In the genomic region with DNA sequence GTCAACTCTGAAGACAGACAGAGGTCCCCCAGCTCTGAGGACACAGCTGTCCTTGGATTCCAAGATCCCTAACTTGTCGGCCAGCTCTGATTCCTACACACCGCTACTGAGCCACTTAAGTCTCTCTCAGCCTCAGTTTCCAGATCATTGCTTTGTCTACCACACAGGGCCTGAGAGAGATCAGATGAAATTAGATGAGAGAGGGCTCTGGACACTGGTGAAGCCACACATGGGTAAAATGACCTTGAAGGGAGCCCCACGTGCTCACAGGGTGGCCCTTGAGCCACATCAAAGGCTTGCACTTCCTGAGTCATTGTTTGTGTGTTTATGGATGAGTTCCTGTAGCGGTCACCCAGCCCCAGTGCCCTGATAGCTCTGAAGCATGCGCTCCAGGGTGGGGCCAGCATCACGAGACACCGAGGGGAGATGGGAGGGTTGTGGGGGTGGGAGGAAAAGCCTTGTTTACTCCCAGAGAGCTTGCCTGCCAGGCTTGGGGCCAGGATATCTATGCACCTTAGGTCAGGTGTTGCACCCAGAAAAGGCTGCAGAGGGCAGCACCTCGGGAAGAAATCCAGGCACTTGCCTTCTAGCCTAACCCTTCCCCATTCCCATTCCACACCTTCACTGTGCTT, we compare ENCODE assay signal across 2 cellular contexts.
TF ChIP-seq lines count a peak whose summit lies in the region.

No MANE protein-coding gene starts in this region.

TF ChIP-seq in K562, 482 proteins besides CTCF, POLR2A, EP300 and RAD21 (continued from another document and continues in another):
- TF ChIP-seq LEF1 (IDR thresholded peaks at IDR 0.05) (peak; percentile 100), CBFB (CRISPR knock-in tag; IDR thresholded peaks at IDR 0.05) (no peak), ZBTB11 (CRISPR knock-in tag; IDR thresholded peaks at IDR 0.05) (peak in 1 of 3 experiments; percentile 53; a peak in 1 of 6 replicates), ZNF24 (IDR thresholded peaks at IDR 0.05) (no peak), PCBP2 (IDR thresholded peaks at IDR 0.05; ENCODE audit: low read depth, low read length, poor library complexity, severe bottlenecking) (no peak), EP400 (IDR thresholded peaks at IDR 0.05) (peak; percentile 25; the same call in 1 of the 2 replicates), PCBP1 (IDR thresholded peaks at IDR 0.05; ENCODE audit: low read depth, low read length, poor library complexity, severe bottlenecking) (no peak), RBM14 (IDR thresholded peaks at IDR 0.05; ENCODE audit: borderline replicate concordance, insufficient read depth, low read depth, low read length) (no peak), RBM25 (IDR thresholded peaks at IDR 0.05; ENCODE audit: low read depth, low read length, severe bottlenecking) (no peak), ZNF408 (CRISPR knock-in tag; IDR thresholded peaks at IDR 0.05; ENCODE audit: low read depth) (no peak), NR1H2 (CRISPR knock-in tag; IDR thresholded peaks at IDR 0.05) (no peak), ADNP (tag; IDR thresholded peaks at IDR 0.05) (no peak), BCL6 (CRISPR knock-in tag; IDR thresholded peaks at IDR 0.05) (no peak), ZEB2 (IDR thresholded peaks at IDR 0.05) (0 out of 2 replicates have a peak, but pooled peaks have one; percentile 27), NONO (IDR thresholded peaks at IDR 0.05; ENCODE audit: low read depth in 2 of 2, low read length in 1 of 2) (no peak), PML (IDR thresholded peaks at IDR 0.05; ENCODE audit: low read length) (no peak), MCM5 (IDR thresholded peaks at IDR 0.05; ENCODE audit: low read depth) (no peak), RAD51 (IDR thresholded peaks at IDR 0.05; ENCODE audit: borderline replicate concordance, low read depth) (peak; percentile 25; the same call in 1 of the 2 replicates), ZNF134 (CRISPR knock-in tag; conservative IDR thresholded peaks at IDR 0.05) (no peak), BACH1 (tag; IDR thresholded peaks at IDR 0.05) (no peak; the same call in 1 of the 2 replicates), DNMT1 (IDR thresholded peaks at IDR 0.05) (no peak), ATF1 (CRISPR knock-in tag; IDR thresholded peaks at IDR 0.05) (no peak), ATF1 (tag; IDR thresholded peaks at IDR 0.05) (0 out of 2 replicates have a peak, but pooled peaks have one; percentile 12), RBM34 (IDR thresholded peaks at IDR 0.05; ENCODE audit: borderline replicate concordance, insufficient read depth, low read length) (no peak), SAFB (IDR thresholded peaks at IDR 0.05; ENCODE audit: borderline replicate concordance, low read depth, low read length) (no peak), CXXC5 (CRISPR knock-in tag; IDR thresholded peaks at IDR 0.05) (peak; percentile 68; the same call in 1 of the 2 replicates), NFIC (IDR thresholded peaks at IDR 0.05) (no peak), LCOR (CRISPR knock-in tag; IDR thresholded peaks at IDR 0.05) (0 out of 2 replicates have a peak, but pooled peaks have one; percentile 31)
- TF ChIP-seq, protein P1, sequence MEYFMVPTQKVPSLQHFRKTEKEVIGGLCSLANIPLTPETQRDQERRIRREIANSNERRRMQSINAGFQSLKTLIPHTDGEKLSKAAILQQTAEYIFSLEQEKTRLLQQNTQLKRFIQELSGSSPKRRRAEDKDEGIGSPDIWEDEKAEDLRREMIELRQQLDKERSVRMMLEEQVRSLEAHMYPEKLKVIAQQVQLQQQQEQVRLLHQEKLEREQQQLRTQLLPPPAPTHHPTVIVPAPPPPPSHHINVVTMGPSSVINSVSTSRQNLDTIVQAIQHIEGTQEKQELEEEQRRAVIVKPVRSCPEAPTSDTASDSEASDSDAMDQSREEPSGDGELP (CRISPR knock-in tag; IDR thresholded peaks at IDR 0.05; ENCODE audit: borderline replicate concordance) = peak; percentile 27; the same call in 1 of the 2 replicates
- TF ChIP-seq, protein P2, sequence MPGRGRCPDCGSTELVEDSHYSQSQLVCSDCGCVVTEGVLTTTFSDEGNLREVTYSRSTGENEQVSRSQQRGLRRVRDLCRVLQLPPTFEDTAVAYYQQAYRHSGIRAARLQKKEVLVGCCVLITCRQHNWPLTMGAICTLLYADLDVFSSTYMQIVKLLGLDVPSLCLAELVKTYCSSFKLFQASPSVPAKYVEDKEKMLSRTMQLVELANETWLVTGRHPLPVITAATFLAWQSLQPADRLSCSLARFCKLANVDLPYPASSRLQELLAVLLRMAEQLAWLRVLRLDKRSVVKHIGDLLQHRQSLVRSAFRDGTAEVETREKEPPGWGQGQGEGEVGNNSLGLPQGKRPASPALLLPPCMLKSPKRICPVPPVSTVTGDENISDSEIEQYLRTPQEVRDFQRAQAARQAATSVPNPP (IDR thresholded peaks at IDR 0.05; ENCODE audit: borderline replicate concordance, insufficient read depth, insufficient read length) = no peak
- TF ChIP-seq, protein P3, sequence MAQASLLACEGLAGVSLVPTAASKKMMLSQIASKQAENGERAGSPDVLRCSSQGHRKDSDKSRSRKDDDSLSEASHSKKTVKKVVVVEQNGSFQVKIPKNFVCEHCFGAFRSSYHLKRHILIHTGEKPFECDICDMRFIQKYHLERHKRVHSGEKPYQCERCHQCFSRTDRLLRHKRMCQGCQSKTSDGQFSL (CRISPR knock-in tag; IDR thresholded peaks at IDR 0.05) = no peak
- TF ChIP-seq, protein P3 (tag; IDR thresholded peaks at IDR 0.05) = no peak

TF ChIP-seq in HepG2, 621 proteins besides CTCF, POLR2A, EP300 and RAD21 (continued from another document and continues in another):
- TF ChIP-seq, protein P4, sequence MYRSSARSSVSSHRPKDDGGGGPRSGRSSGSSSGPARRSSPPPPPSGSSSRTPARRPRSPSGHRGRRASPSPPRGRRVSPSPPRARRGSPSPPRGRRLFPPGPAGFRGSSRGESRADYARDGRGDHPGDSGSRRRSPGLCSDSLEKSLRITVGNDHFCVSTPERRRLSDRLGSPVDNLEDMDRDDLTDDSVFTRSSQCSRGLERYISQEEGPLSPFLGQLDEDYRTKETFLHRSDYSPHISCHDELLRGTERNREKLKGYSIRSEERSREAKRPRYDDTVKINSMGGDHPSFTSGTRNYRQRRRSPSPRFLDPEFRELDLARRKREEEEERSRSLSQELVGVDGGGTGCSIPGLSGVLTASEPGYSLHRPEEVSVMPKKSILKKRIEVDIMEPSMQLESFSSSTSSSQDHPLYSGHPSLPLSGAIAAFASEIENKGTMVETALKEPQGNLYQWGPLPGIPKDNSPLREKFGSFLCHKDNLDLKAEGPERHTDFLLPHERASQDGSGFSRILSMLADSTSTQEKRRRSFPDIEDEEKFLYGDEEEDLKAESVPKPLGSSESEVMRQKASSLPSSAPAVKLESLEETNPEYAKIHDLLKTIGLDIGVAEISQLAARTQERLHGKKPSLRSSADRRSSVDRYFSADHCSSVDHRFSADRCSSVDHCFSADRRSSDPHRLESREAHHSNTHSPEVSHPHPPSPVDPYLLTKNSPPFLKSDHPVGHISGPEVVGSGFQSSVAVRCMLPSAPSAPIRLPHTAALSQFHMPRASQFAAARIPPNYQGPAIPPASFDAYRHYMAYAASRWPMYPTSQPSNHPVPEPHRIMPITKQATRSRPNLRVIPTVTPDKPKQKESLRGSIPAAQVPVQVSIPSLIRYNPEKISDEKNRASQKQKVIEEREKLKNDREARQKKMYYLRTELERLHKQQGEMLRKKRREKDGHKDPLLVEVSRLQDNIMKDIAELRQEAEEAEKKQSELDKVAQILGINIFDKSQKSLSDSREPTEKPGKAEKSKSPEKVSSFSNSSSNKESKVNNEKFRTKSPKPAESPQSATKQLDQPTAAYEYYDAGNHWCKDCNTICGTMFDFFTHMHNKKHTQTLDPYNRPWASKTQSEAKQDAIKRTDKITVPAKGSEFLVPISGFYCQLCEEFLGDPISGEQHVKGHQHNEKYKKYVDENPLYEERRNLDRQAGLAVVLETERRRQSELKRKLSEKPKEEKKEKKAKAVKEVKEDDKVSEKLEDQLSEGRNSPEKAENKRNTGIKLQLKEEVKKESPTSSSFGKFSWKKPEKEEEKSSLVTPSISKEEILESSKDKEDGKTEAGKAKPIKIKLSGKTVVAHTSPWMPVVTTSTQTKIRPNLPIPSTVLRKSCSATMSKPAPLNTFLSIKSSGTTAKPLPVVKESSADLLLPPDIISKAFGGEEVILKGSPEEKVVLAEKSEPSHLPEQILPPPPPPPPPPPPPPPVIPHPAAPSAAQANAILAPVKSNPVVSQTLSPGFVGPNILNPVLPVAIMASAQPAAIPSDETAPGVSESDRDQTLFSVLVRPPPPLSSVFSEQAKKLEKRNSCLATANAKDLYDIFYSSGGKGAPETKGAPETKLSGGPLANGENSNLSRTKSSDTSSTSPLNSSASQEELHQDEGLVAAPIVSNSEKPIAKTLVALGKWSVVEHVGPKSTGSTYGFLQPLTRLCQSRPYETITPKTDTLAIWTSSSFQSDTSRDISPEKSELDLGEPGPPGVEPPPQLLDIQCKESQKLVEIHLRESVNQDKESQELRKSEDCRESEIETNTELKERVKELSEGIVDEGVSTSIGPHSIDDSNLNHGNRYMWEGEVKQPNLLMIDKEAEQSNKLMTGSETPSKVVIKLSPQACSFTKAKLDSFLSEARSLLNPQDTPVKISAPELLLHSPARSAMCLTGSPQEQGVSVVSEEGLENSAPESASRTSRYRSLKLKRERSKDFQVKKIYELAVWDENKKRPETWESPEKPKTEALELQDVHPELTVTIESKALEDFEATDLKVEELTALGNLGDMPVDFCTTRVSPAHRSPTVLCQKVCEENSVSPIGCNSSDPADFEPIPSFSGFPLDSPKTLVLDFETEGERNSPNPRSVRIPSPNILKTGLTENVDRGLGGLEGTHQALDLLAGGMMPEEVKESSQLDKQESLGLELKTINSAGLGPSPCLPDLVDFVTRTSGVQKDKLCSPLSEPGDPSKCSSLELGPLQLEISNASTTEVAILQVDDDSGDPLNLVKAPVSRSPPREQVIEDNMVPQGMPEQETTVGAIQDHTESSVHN (CRISPR knock-in tag; IDR thresholded peaks at IDR 0.05) = peak; percentile 94
- TF ChIP-seq ZNF883 (CRISPR knock-in tag; IDR thresholded peaks at IDR 0.05; ENCODE audit: not compliant biosample characterization) (peak; percentile 38), ZNF34 (CRISPR knock-in tag; IDR thresholded peaks at IDR 0.05; ENCODE audit: borderline replicate concordance) (peak; percentile 96; the same call in 1 of the 2 replicates), REPIN1 (CRISPR knock-in tag; IDR thresholded peaks at IDR 0.05; ENCODE audit: borderline replicate concordance, low read depth) (peak; percentile 82), HNRNPUL1 (IDR thresholded peaks at IDR 0.05; ENCODE audit: low read depth, low read length) (no peak), ZNF124 (CRISPR knock-in tag; IDR thresholded peaks at IDR 0.05) (peak; percentile 76; the same call in 1 of the 2 replicates), ZNF781 (CRISPR knock-in tag; IDR thresholded peaks at IDR 0.05; ENCODE audit: borderline replicate concordance, not compliant biosample characterization) (peak; percentile 94), MYNN (CRISPR knock-in tag; IDR thresholded peaks at IDR 0.05; ENCODE audit: low read depth) (no peak; the same call in 1 of the 2 replicates), ZNF589 (CRISPR knock-in tag; conservative IDR thresholded peaks at IDR 0.05) (no peak; the same call in 1 of the 2 replicates), ZNF264 (CRISPR knock-in tag; IDR thresholded peaks at IDR 0.05) (peak; percentile 98), ZNF7 (CRISPR knock-in tag; IDR thresholded peaks at IDR 0.05) (no peak), ZNF564 (CRISPR knock-in tag; IDR thresholded peaks at IDR 0.05) (peak; percentile 91; the same call in 1 of the 2 replicates), HOXA5 (CRISPR knock-in tag; IDR thresholded peaks at IDR 0.05) (peak; percentile 95; the same call in 1 of the 2 replicates), ZZZ3 (CRISPR knock-in tag; IDR thresholded peaks at IDR 0.05; ENCODE audit: borderline replicate concordance) (peak; percentile 59; the same call in 1 of the 2 replicates), HNRNPH1 (optimal IDR thresholded peaks at IDR 0.05; ENCODE audit: low read depth, low read length) (no peak), IKZF4 (CRISPR knock-in tag; IDR thresholded peaks at IDR 0.05; ENCODE audit: borderline replicate concordance, low read depth, not compliant biosample characterization) (no peak), NONO (IDR thresholded peaks at IDR 0.05) (no peak), NONO (CRISPR knock-in tag; conservative IDR thresholded peaks at IDR 0.05) (no peak), ZNF629 (CRISPR knock-in tag; conservative IDR thresholded peaks at IDR 0.05) (0 out of 2 replicates have a peak, but pooled peaks have one; percentile 29), MAFK (conservative IDR thresholded peaks at IDR 0.05 in 1 of 2, IDR thresholded peaks at IDR 0.05 in 1 of 2; ENCODE audit: low read length in 2 of 2) (peak; percentile 57 to 62), ZNF660 (CRISPR knock-in tag; IDR thresholded peaks at IDR 0.05; ENCODE audit: borderline replicate concordance, low read depth) (no peak), KAT7 (CRISPR knock-in tag; IDR thresholded peaks at IDR 0.05; ENCODE audit: borderline replicate concordance) (0 out of 2 replicates have a peak, but pooled peaks have one; percentile 37), ZNF451 (CRISPR knock-in tag; IDR thresholded peaks at IDR 0.05) (peak; percentile 55; the same call in 1 of the 2 replicates), NCOA1 (CRISPR knock-in tag; IDR thresholded peaks at IDR 0.05) (no peak), EED (CRISPR knock-in tag; IDR thresholded peaks at IDR 0.05) (peak; percentile 94), SIX4 (CRISPR knock-in tag; IDR thresholded peaks at IDR 0.05) (peak; percentile 88), ZBTB8A (CRISPR knock-in tag; IDR thresholded peaks at IDR 0.05; ENCODE audit: borderline replicate concordance, low read depth) (peak; percentile 46; the same call in 1 of the 2 replicates), ZNF33A (CRISPR knock-in tag; IDR thresholded peaks at IDR 0.05; ENCODE audit: borderline replicate concordance) (no peak), ZNF782 (CRISPR knock-in tag; IDR thresholded peaks at IDR 0.05; ENCODE audit: borderline replicate concordance) (peak; percentile 88; the same call in 1 of the 2 replicates), ZNF501 (CRISPR knock-in tag; IDR thresholded peaks at IDR 0.05) (peak; percentile 97), ZNF761 (CRISPR knock-in tag; conservative IDR thresholded peaks at IDR 0.05) (peak; percentile 83), ZNF550 (CRISPR knock-in tag; IDR thresholded peaks at IDR 0.05; ENCODE audit: borderline replicate concordance) (peak; percentile 93; the same call in 1 of the 2 replicates), ZNF576 (CRISPR knock-in tag; IDR thresholded peaks at IDR 0.05) (no peak)
- TF ChIP-seq, protein P5, sequence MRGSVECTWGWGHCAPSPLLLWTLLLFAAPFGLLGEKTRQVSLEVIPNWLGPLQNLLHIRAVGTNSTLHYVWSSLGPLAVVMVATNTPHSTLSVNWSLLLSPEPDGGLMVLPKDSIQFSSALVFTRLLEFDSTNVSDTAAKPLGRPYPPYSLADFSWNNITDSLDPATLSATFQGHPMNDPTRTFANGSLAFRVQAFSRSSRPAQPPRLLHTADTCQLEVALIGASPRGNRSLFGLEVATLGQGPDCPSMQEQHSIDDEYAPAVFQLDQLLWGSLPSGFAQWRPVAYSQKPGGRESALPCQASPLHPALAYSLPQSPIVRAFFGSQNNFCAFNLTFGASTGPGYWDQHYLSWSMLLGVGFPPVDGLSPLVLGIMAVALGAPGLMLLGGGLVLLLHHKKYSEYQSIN (CRISPR knock-in tag; IDR thresholded peaks at IDR 0.05; ENCODE audit: borderline replicate concordance) = no peak
- TF ChIP-seq, protein P6, sequence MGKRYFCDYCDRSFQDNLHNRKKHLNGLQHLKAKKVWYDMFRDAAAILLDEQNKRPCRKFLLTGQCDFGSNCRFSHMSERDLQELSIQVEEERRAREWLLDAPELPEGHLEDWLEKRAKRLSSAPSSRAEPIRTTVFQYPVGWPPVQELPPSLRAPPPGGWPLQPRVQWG (CRISPR knock-in tag; IDR thresholded peaks at IDR 0.05; ENCODE audit: borderline replicate concordance, low read depth) = no peak
